Comparison of ENCODE assay signal across 32 cellular contexts in the genomic region with DNA sequence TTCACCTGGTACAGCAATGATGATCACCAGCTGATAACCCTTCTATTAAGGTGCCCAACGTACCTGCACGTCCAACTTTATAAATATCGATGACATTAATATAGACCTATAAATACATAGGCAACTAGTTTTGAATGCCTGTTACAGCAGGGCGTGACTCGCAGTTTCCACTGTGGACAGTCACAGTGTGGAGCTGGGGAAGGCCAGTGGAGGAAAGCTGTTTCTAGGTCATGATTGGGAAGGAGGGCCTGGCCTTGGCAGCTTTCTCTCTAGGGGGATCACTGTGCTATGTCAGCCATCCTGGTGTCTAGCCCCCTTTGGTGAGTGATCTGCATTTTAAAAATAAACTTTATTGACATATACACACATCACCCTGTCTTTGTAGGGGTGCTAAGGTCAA.
"Had no signal": no experiment of that assay in that cellular context is flagged by ENCODE, and none has a peak within 500 bp of the region (broad histone marks: within the 10 kb centered on the region; RNA-seq: fewer than 3 reads in every experiment).

No MANE protein-coding gene starts in this region.

- H3K4me3 ChIP-seq: adrenal gland, cardiac muscle cell, coronary artery, gastrocnemius medialis, uterus had no signal

- H3K27me3 ChIP-seq: adrenal gland, cardiac muscle cell, gastrocnemius medialis, uterus had no signal

- H3K9me3 ChIP-seq: adrenal gland, gastrocnemius medialis, uterus had no signal

- H3K36me3 ChIP-seq: cardiac muscle cell, gastrocnemius medialis, uterus had no signal

- H3K4me3 Mint-ChIP-seq: activated naive CD4-positive, alpha-beta T cell treated with anti-CD3 and anti-CD28 coated beads for 36 hours; activated naive CD8-positive, alpha-beta T cell treated with anti-CD3 and anti-CD28 coated beads for 36 hours; activated T-helper 1 cell treated with anti-CD3 and anti-CD28 coated beads, Interleukin-12 subunit alpha, Interleukin-12 subunit beta, Interleukin-2, Interleukin-4 antibody, amounts not matched to agents 30 ng/mL and 10 ng/mL and 1 ng/mL, durations not matched to agents 14 hours and 24 hours and 36 hours; brain; effector memory CD8-positive, alpha-beta T cell; nephron; stimulated activated naive CD8-positive, alpha-beta T cell treated with anti-CD3 and anti-CD28 coated beads, Interleukin-15, Interleukin-2, amounts not matched to agents 100 ng/mL and 50 ng/mL, for 24 hours; T-helper 1 cell treated with Interleukin-12 subunit alpha and Interleukin-12 subunit beta and Interleukin-4 antibody, amounts not matched to agents 30 μg/mL and 1 μg/mL, for 36 hours; type B pancreatic cell had no signal

- ATAC-seq: effector memory CD8-positive, alpha-beta T cell; gastrocnemius medialis; left cardiac atrium; left ventricle myocardium superior; right cardiac atrium had no signal

- H3K9me3 Mint-ChIP-seq: activated naive CD4-positive, alpha-beta T cell treated with anti-CD3 and anti-CD28 coated beads for 36 hours; activated naive CD8-positive, alpha-beta T cell treated with anti-CD3 and anti-CD28 coated beads for 36 hours; activated T-helper 1 cell treated with anti-CD3 and anti-CD28 coated beads, Interleukin-12 subunit alpha, Interleukin-12 subunit beta, Interleukin-2, Interleukin-4 antibody, amounts not matched to agents 30 ng/mL and 10 ng/mL and 1 ng/mL, durations not matched to agents 14 hours and 24 hours and 36 hours; brain; effector memory CD8-positive, alpha-beta T cell; nephron; stimulated activated naive CD8-positive, alpha-beta T cell treated with anti-CD3 and anti-CD28 coated beads, Interleukin-15, Interleukin-2, amounts not matched to agents 100 ng/mL and 50 ng/mL, for 24 hours; T-helper 1 cell treated with Interleukin-12 subunit alpha and Interleukin-12 subunit beta and Interleukin-4 antibody, amounts not matched to agents 30 μg/mL and 1 μg/mL, for 36 hours; type B pancreatic cell had no signal

- H3K4me1 ChIP-seq: parathyroid adenoma, uterus had no signal

- H3K27me3 Mint-ChIP-seq: brain; effector memory CD8-positive, alpha-beta T cell; stimulated activated naive CD8-positive, alpha-beta T cell treated with anti-CD3 and anti-CD28 coated beads, Interleukin-15, Interleukin-2, amounts not matched to agents 100 ng/mL and 50 ng/mL, for 24 hours; type B pancreatic cell had no signal

- DNase-seq: activated CD4-positive, alpha-beta T cell treated with anti-CD3 and anti-CD28 coated beads for 1 hour; activated CD8-positive, alpha-beta memory T cell treated with anti-CD3 and anti-CD28 coated beads for 24 hours; activated CD8-positive, alpha-beta memory T cell treated with anti-CD3 and anti-CD28 coated beads, Interleukin-2, amount 50 U/mL, for 4 hours; activated effector memory CD4-positive, alpha-beta T cell treated with anti-CD3 and anti-CD28 coated beads, Interleukin-2, amount 50 U/mL, for 16 hours; activated naive CD4-positive, alpha-beta T cell treated with anti-CD3 and anti-CD28 coated beads for 36 hours; activated naive CD8-positive, alpha-beta T cell treated with anti-CD3 and anti-CD28 coated beads for 36 hours; activated T-cell treated with anti-CD3 and anti-CD28 coated beads, Interleukin-2, amount 50 U/mL, for 1 hour; aorta; cerebellar nuclear complex; effector memory CD8-positive, alpha-beta T cell; erythroblast; gastrocnemius medialis; glutamatergic neuron; left cardiac atrium; left ventricle myocardium superior; mammary epithelial cell; nucleus accumbens; right cardiac atrium; substantia nigra; SW 1271; T-helper 9 cell; uterus had no signal

- H3K27ac Mint-ChIP-seq: activated naive CD4-positive, alpha-beta T cell treated with anti-CD3 and anti-CD28 coated beads for 36 hours; activated naive CD8-positive, alpha-beta T cell treated with anti-CD3 and anti-CD28 coated beads for 36 hours; activated T-helper 1 cell treated with anti-CD3 and anti-CD28 coated beads, Interleukin-12 subunit alpha, Interleukin-12 subunit beta, Interleukin-2, Interleukin-4 antibody, amounts not matched to agents 30 ng/mL and 10 ng/mL and 1 ng/mL, durations not matched to agents 14 hours and 24 hours and 36 hours; brain; effector memory CD8-positive, alpha-beta T cell; nephron; stimulated activated naive CD8-positive, alpha-beta T cell treated with anti-CD3 and anti-CD28 coated beads, Interleukin-15, Interleukin-2, amounts not matched to agents 100 ng/mL and 50 ng/mL, for 24 hours; T-helper 1 cell treated with Interleukin-12 subunit alpha and Interleukin-12 subunit beta and Interleukin-4 antibody, amounts not matched to agents 30 μg/mL and 1 μg/mL, for 36 hours; type B pancreatic cell had no signal

- H3K27ac ChIP-seq: cardiac muscle cell, coronary artery, gastrocnemius medialis, parathyroid adenoma, uterus had no signal
